Comparison of ENCODE assay signal across 2 cellular contexts in genomic region chr3:46624976-46625490, GRCh38.
A peak's percentile ranks its signal among the peaks of the same experiment; 100 is the strongest.
TF ChIP-seq lines count a peak whose summit lies in the region.

No MANE protein-coding gene starts in this region.

TF ChIP-seq in GM23338, 12 proteins besides CTCF, POLR2A, EP300 and RAD21:
- TF ChIP-seq, protein P1, sequence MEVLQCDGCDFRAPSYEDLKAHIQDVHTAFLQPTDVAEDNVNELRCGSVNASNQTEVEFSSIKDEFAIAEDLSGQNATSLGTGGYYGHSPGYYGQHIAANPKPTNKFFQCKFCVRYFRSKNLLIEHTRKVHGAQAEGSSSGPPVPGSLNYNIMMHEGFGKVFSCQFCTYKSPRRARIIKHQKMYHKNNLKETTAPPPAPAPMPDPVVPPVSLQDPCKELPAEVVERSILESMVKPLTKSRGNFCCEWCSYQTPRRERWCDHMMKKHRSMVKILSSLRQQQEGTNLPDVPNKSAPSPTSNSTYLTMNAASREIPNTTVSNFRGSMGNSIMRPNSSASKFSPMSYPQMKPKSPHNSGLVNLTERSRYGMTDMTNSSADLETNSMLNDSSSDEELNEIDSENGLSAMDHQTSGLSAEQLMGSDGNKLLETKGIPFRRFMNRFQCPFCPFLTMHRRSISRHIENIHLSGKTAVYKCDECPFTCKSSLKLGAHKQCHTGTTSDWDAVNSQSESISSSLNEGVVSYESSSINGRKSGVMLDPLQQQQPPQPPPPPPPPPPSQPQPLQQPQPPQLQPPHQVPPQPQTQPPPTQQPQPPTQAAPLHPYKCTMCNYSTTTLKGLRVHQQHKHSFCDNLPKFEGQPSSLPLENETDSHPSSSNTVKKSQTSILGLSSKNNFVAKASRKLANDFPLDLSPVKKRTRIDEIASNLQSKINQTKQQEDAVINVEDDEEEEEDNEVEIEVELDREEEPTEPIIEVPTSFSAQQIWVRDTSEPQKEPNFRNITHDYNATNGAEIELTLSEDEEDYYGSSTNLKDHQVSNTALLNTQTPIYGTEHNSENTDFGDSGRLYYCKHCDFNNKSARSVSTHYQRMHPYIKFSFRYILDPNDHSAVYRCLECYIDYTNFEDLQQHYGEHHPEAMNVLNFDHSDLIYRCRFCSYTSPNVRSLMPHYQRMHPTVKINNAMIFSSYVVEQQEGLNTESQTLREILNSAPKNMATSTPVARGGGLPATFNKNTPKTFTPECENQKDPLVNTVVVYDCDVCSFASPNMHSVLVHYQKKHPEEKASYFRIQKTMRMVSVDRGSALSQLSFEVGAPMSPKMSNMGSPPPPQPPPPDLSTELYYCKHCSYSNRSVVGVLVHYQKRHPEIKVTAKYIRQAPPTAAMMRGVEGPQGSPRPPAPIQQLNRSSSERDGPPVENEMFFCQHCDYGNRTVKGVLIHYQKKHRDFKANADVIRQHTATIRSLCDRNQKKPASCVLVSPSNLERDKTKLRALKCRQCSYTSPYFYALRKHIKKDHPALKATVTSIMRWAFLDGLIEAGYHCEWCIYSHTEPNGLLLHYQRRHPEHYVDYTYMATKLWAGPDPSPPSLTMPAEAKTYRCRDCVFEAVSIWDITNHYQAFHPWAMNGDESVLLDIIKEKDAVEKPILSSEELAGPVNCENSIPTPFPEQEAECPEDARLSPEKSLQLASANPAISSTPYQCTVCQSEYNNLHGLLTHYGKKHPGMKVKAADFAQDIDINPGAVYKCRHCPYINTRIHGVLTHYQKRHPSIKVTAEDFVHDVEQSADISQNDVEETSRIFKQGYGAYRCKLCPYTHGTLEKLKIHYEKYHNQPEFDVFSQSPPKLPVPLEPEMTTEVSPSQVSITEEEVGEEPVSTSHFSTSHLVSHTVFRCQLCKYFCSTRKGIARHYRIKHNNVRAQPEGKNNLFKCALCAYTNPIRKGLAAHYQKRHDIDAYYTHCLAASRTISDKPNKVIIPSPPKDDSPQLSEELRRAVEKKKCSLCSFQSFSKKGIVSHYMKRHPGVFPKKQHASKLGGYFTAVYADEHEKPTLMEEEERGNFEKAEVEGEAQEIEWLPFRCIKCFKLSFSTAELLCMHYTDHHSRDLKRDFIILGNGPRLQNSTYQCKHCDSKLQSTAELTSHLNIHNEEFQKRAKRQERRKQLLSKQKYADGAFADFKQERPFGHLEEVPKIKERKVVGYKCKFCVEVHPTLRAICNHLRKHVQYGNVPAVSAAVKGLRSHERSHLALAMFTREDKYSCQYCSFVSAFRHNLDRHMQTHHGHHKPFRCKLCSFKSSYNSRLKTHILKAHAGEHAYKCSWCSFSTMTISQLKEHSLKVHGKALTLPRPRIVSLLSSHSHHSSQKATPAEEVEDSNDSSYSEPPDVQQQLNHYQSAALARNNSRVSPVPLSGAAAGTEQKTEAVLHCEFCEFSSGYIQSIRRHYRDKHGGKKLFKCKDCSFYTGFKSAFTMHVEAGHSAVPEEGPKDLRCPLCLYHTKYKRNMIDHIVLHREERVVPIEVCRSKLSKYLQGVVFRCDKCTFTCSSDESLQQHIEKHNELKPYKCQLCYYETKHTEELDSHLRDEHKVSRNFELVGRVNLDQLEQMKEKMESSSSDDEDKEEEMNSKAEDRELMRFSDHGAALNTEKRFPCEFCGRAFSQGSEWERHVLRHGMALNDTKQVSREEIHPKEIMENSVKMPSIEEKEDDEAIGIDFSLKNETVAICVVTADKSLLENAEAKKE (CRISPR knock-in tag; IDR thresholded peaks at IDR 0.05), result 0 out of 2 replicates have a peak, but pooled peaks have one; percentile 33
- TF ChIP-seq, protein P2, sequence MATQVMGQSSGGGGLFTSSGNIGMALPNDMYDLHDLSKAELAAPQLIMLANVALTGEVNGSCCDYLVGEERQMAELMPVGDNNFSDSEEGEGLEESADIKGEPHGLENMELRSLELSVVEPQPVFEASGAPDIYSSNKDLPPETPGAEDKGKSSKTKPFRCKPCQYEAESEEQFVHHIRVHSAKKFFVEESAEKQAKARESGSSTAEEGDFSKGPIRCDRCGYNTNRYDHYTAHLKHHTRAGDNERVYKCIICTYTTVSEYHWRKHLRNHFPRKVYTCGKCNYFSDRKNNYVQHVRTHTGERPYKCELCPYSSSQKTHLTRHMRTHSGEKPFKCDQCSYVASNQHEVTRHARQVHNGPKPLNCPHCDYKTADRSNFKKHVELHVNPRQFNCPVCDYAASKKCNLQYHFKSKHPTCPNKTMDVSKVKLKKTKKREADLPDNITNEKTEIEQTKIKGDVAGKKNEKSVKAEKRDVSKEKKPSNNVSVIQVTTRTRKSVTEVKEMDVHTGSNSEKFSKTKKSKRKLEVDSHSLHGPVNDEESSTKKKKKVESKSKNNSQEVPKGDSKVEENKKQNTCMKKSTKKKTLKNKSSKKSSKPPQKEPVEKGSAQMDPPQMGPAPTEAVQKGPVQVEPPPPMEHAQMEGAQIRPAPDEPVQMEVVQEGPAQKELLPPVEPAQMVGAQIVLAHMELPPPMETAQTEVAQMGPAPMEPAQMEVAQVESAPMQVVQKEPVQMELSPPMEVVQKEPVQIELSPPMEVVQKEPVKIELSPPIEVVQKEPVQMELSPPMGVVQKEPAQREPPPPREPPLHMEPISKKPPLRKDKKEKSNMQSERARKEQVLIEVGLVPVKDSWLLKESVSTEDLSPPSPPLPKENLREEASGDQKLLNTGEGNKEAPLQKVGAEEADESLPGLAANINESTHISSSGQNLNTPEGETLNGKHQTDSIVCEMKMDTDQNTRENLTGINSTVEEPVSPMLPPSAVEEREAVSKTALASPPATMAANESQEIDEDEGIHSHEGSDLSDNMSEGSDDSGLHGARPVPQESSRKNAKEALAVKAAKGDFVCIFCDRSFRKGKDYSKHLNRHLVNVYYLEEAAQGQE (IDR thresholded peaks at IDR 0.05; ENCODE audit: unreplicated experiment), result no peak

TF ChIP-seq in H1, 55 proteins besides CTCF, POLR2A, EP300 and RAD21:
- TF ChIP-seq NRF1 (IDR thresholded peaks at IDR 0.05; ENCODE audit: low read depth, low read length) (no peak), RFX5 (IDR thresholded peaks at IDR 0.05; ENCODE audit: borderline replicate concordance, low read depth, low read length) (no peak), ZNF274 (IDR thresholded peaks at IDR 0.05; ENCODE audit: borderline replicate concordance, extremely low read depth, low read length) (no peak), KDM4A (IDR thresholded peaks at IDR 0.05; ENCODE audit: low read depth, low read length, severe bottlenecking) (no peak), HDAC2 (IDR thresholded peaks at IDR 0.05; ENCODE audit: borderline replicate concordance in 1 of 2, low read depth in 2 of 2, low read length in 2 of 2) (no peak)
- TF ChIP-seq, protein P3, sequence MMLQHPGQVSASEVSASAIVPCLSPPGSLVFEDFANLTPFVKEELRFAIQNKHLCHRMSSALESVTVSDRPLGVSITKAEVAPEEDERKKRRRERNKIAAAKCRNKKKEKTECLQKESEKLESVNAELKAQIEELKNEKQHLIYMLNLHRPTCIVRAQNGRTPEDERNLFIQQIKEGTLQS (IDR thresholded peaks at IDR 0.05; ENCODE audit: insufficient read depth, low read depth, low read length), result no peak
